ENCODE assay signal across 10 cellular contexts in the genomic region with DNA sequence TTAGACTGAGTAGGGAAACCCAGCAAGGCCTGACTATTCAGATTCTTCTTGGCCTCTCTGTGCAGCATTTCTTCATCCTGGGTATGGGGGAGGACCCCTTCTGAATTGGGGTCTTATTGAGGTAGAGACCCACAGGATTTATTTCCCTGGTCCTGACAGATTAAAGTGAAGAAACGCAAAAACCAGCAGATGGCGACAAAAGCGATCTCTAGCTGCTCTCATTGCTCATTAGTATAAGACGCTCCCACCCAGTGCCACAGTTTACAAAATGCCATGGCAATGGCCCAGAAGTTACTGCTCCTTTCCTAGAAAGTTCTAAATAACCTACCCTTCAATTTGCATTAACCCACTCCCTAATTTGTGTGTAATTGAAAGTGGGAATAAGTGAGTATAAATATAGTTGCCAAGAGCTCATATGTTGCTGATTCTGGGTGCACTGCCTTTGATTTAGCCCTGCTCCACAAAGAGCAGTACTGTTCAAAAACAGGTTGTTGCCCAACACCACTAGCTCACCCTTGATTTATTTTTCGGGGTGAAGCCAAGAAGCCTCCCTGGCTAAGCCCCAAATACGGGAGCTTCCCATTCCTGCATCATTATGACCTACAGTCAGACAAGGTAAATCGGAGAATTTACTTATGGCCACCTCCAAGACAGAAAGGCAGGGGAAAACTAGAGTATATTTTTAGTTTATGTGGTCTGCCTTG. TPM values are rescaled to one million over a fixed set of nuclear protein-coding genes. Genes with fewer than 3 reads are reported as not detected.
DNase-seq lines count a peak whose midpoint lies in the region; ATAC-seq and FAIRE-seq lines count a peak whose summit lies in the region.
"Had no signal": no experiment of that assay in that cellular context is flagged by ENCODE, and none has a peak within 500 bp of the region (broad histone marks: within the 10 kb centered on the region; RNA-seq: fewer than 3 reads in every experiment).

No MANE protein-coding gene starts in this region.

- no peaks in the 10 kb centered on the region for H3K9me3 ChIP-seq in small intestine (ENCODE audit: control insufficient read depth, low read depth)
- H3K9me3 ChIP-seq: pancreas had no signal

- H3K4me3 ChIP-seq in small intestine (ENCODE audit: low read depth in 1 of 2, low read length in 2 of 2): no peak overlapping the region
- H3K4me3 ChIP-seq: pancreas, SK-N-MC had no signal

- intact Hi-C loops in head of caudate nucleus (cut with DNase I): loop anchor here (5.0 kb wide), 1 partner anchor 251 kb away; no protein-coding TSS in a partner anchor

- H3K27me3 ChIP-seq in small intestine (ENCODE audit: control insufficient read depth in 2 of 2, insufficient read depth in 2 of 2, low read length in 2 of 2): no peaks in the 10 kb centered on the region

- WGBS in small intestine, 3 donors: 25 to 28% (median 25%) methylated on average over 7 of the region's 7 CpGs

- no peaks in the 10 kb centered on the region for H3K4me1 ChIP-seq in small intestine (ENCODE audit: control insufficient read depth in 2 of 2, insufficient read depth in 1 of 2, low read depth in 1 of 2, low read length in 1 of 2)
- H3K4me1 ChIP-seq: pancreas had no signal

- ATAC-seq in GM21529 (IDR thresholded peaks at IDR 0.05; ENCODE audit: unreplicated experiment) (peak; percentile 36), HG02623 (IDR thresholded peaks at IDR 0.05; ENCODE audit: unreplicated experiment) (no peak), GM21423 (IDR thresholded peaks at IDR 0.05; ENCODE audit: unreplicated experiment) (no peak)

- DNase-seq in COR-L47 (lab: John Stamatoyannopoulos, UW) (peak; percentile 18), NCI-H69 (lab: John Stamatoyannopoulos, UW) (peak; percentile 43), head of caudate nucleus (peak in 33 of 42 donors; percentile 15 to 82 (median 52)), small intestine (peak; percentile 44)
- DNase-seq in activated naive CD4-positive, alpha-beta T cell treated with Interleukin-2 at 50 U/mL for 16 hours: peak; percentile 22

- no peak for FAIRE-seq in small intestine (lab: Jason Lieb, UNC)
- FAIRE-seq: pancreas had no signal

- no peak overlapping the region for H3K27ac ChIP-seq in small intestine (ENCODE audit: low read depth in 1 of 2, low read length in 1 of 2)
- H3K27ac ChIP-seq: pancreas, SK-N-MC had no signal

- H3K36me3 ChIP-seq in small intestine (ENCODE audit: control insufficient read depth in 2 of 2, insufficient read depth in 2 of 2, low read length in 2 of 2): no peaks in the 10 kb centered on the region
- H3K36me3 ChIP-seq: pancreas had no signal

RNA-seq across cellular contexts. Expression of a gene that starts 3.7 kb away (rescaled TPM):
- 10 to 100 TPM in 2 of 3 donors, 1 to 10 TPM in 1; 5.6 to 42.9 (median 23.0) TPM for polyA plus RNA-seq in small intestine

RNA-seq across cellular contexts. Expression of a gene that starts 43.8 kb away (rescaled TPM):
- polyA plus RNA-seq in small intestine: 10 to 100 TPM; 24.8 to 54.5 (median 40.5) TPM
